8 cellular contexts compared by ENCODE assay signal in the genomic region with DNA sequence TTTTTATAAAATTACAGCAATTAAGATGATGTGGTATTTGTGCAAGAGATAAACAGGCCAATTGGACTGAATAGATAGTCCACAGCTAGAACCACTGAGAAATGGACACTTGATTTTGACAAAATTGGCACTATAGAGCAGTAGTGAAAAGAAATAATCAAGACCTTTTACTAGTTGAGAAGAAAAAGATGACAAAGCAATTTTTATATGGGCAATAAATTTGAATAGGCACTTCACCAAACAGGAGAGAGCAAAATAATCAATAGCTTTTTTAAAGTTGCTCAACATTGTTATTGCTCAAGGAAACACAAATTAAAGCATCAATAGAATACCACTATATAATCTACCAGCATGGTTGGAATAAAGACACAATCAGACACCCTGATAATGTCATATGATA.
"Had no signal": no experiment of that assay in that cellular context is flagged by ENCODE, and none has a peak within 500 bp of the region (broad histone marks: within the 10 kb centered on the region; RNA-seq: fewer than 3 reads in every experiment).

No MANE protein-coding gene starts in this region.

- FAIRE-seq: G401.6, GM12878, GM12891, GM12892, GM18507, GM19239 had no signal

- H3K4me3 ChIP-seq: GM12878 had no signal

- DNase-seq: GDM1, GF-D8 had no signal

- ATAC-seq: GM12878 had no signal
